23 cellular contexts compared by ENCODE assay signal in genomic region chr17:70796757-70797156, GRCh38.
A peak's percentile ranks its signal among the peaks of the same experiment; 100 is the strongest.
DNase-seq lines count a peak whose midpoint lies in the region; ATAC-seq and TF ChIP-seq lines count a peak whose summit lies in the region.
"Had no signal": no experiment of that assay in that cellular context is flagged by ENCODE, and none has a peak within 500 bp of the region (broad histone marks: within the 10 kb centered on the region; RNA-seq: fewer than 3 reads in every experiment).

No MANE protein-coding gene starts in this region.

- H3K9me1 ChIP-seq in IMR-90 (ENCODE audit: insufficient read depth, low read length), result no peaks in the 10 kb centered on the region

- H3K18ac ChIP-seq in IMR-90 (ENCODE audit: low read depth, low read length), result no peak overlapping the region
- H3K18ac ChIP-seq in neuronal stem cell (ENCODE audit: low read length), result no peak overlapping the region

- H3K4ac ChIP-seq in IMR-90 (ENCODE audit: low read depth, low read length) (no peak overlapping the region), neuronal stem cell (ENCODE audit: low read length) (no peak overlapping the region)

- 93% methylated on average over 2 of the region's 4 CpGs; no CpG with 5 or more reads in 1 of the 2 experiments for WGBS in IMR-90 (ENCODE audit: extremely low coverage in 2 of 2, insufficient read length in 1 of 2), 2 experiments
- WGBS in neuronal stem cell (ENCODE audit: extremely low coverage in 2 of 2, insufficient read length in 2 of 2, insufficient replicate concordance in 1 of 2), 2 donors, result no CpG with 5 or more reads among the region's 4 CpGs

- peak overlapping the region; percentile 48 for H2AFZ ChIP-seq in IMR-90 (replicated peaks; ENCODE audit: low read length, poor library complexity)
- H2AFZ ChIP-seq in OCI-LY7 (ENCODE audit: low read length), result peak overlapping the region; percentile 84
- H2AFZ ChIP-seq in neuronal stem cell (ENCODE audit: low read length), result peak overlapping the region; percentile 35
- H2AFZ ChIP-seq: GM23248 had no signal

- TF ChIP-seq CTCF in IMR-90 (conservative IDR thresholded peaks at IDR 0.05; ENCODE audit: low read depth, low read length) (no peak), OCI-LY7 (conservative IDR thresholded peaks at IDR 0.05; ENCODE audit: low read length) (no peak)

- no peak for TF ChIP-seq POLR2A in IMR-90 (IDR thresholded peaks at IDR 0.05; ENCODE audit: low read depth, low read length)

- H3K27ac ChIP-seq in IMR-90 (ENCODE audit: insufficient read depth, low read length), result no peak overlapping the region
- H3K27ac ChIP-seq in OCI-LY7 (ENCODE audit: low read depth, low read length, poor library complexity, severe bottlenecking), result peak overlapping the region; percentile 21
- H3K27ac ChIP-seq in neuronal stem cell (replicated peaks; ENCODE audit: low read length), result no peak overlapping the region
- H3K27ac ChIP-seq: GM23248, SJSA1 had no signal

- no peaks in the 10 kb centered on the region for H4K20me1 ChIP-seq in IMR-90 (ENCODE audit: insufficient read depth, low read length)
- no peaks in the 10 kb centered on the region for H4K20me1 ChIP-seq in OCI-LY7 (ENCODE audit: insufficient read depth, low read length)

- H3K27me3 ChIP-seq in IMR-90 (ENCODE audit: control insufficient read depth, insufficient read depth, low read length), result no peaks in the 10 kb centered on the region
- H3K27me3 ChIP-seq in neuronal stem cell (ENCODE audit: control insufficient read depth in 3 of 3, insufficient read depth in 3 of 3, low read depth in 1 of 3, low read length in 3 of 3), result no peaks in the 10 kb centered on the region
- H3K27me3 ChIP-seq: BE2C, SJSA1 had no signal

- H2BK15ac ChIP-seq in IMR-90 (ENCODE audit: low read depth, low read length) (no peak overlapping the region), neuronal stem cell (ENCODE audit: low read length) (no peak overlapping the region)

- TF ChIP-seq RAD21 in IMR-90 (IDR thresholded peaks at IDR 0.05; ENCODE audit: low read length), result no peak

- H3K56ac ChIP-seq in IMR-90 (ENCODE audit: extremely low read depth, insufficient read depth, low read length), result no peak overlapping the region; the same call in 1 of the 2 replicates

- in situ Hi-C loops in IMR-90 (cut with MboI; ENCODE audit: low sequenced_read_pairs), result loop anchor here (25.0 kb wide), 1 partner anchor 666 kb away; no protein-coding TSS in a partner anchor

- CTCF ChIA-PET in IMR-90 (lab: Yijun Ruan, JAX), result no interaction called here
- CTCF ChIA-PET in OCI-LY7 (lab: Charles Lee; ENCODE audit: unreplicated experiment), result no interaction called here

- H3K4me2 ChIP-seq in IMR-90 (ENCODE audit: low read depth, low read length), result no peak overlapping the region
- H3K4me2 ChIP-seq in OCI-LY7 (ENCODE audit: low read length), result no peak overlapping the region
- H3K4me2 ChIP-seq in neuronal stem cell (ENCODE audit: insufficient read depth, low read length, poor library complexity, severe bottlenecking), result no peak overlapping the region

- intact Hi-C loops in IMR-90 (cut with micrococcal nuclease) (no loop called here), OCI-LY7 (cut with micrococcal nuclease; ENCODE audit: unreplicated experiment) (no loop called here)

- H3K9me3 ChIP-seq in IMR-90 (ENCODE audit: control insufficient read depth, insufficient read depth, low read length) (0 out of 2 replicates have a peak, but pooled peaks cover 2% of the 10 kb centered on the region), OCI-LY7 (ENCODE audit: low read length) (peaks cover 16% of the 10 kb centered on the region; the same call in 1 of the 2 replicates), neuronal stem cell (replicated peaks in 1 of 2; ENCODE audit: control insufficient read depth in 2 of 2, insufficient read depth in 1 of 2, low read depth in 1 of 2, low read length in 2 of 2) (peaks cover 0 to 6% of the 10 kb centered on the region in 2 donors)
- H3K9me3 ChIP-seq: BE2C, SJSA1 had no signal

- no peaks in the 10 kb centered on the region for H3K9me2 ChIP-seq in OCI-LY7 (ENCODE audit: insufficient read depth, low read length)

- no TSS peak for BruUV-seq in IMR-90 (replicated peaks; lab: Mats Ljungman, UMichigan)
- no TSS peak for BruUV-seq in OCI-LY7 (replicated peaks; lab: Mats Ljungman, UMichigan)

- no peak overlapping the region for H2BK5ac ChIP-seq in IMR-90 (ENCODE audit: low read depth, low read length, poor library complexity, severe bottlenecking)
- H2BK5ac ChIP-seq in neuronal stem cell (ENCODE audit: low read length), result no peak overlapping the region

- no peak overlapping the region for H2BK20ac ChIP-seq in IMR-90 (ENCODE audit: low read depth, low read length)

- peak; percentile 13 for DNase-seq in NCI-H748 (lab: John Stamatoyannopoulos, UW; ENCODE audit: unreplicated experiment)
- DNase-seq in NCI-H748 treated with DMSO at 0.1 percent for 48 hours (lab: John Stamatoyannopoulos, UW), result no peak
- DNase-seq in IMR-90, result no peak
- DNase-seq in OCI-LY7 (ENCODE audit: low spot score), result peak; percentile 60
- DNase-seq in neuronal stem cell (ENCODE audit: low spot score), result no peak
- no peak for DNase-seq in globus pallidus (ENCODE audit: low spot score)
- DNase-seq in SIG-M5 treated with dmso at 0.1 percent for 504 hours (lab: John Stamatoyannopoulos, UW; ENCODE audit: unreplicated experiment), result no peak
- DNase-seq: 8988T; ACHN; BE2C; Calu3; CD8-positive, alpha-beta memory T cell; GM23248; NCI-H1105; NCI-H1436 treated with DMSO at 0.1 percent for 48 hours; NCI-H187 treated with DMSO at 0.1 percent for 48 hours; NCI-H2171 treated with DMSO at 0.1 percent for 48 hours; NCI-H345; NCI-H510A treated with DMSO at 0.1 percent for 48 hours; T-helper 2 cell had no signal

- no peaks in the 10 kb centered on the region for H3K36me3 ChIP-seq in IMR-90 (ENCODE audit: control insufficient read depth, insufficient read depth, low read length)
- H3K36me3 ChIP-seq in OCI-LY7 (ENCODE audit: insufficient read depth, low read length), result no peaks in the 10 kb centered on the region
- H3K36me3 ChIP-seq in neuronal stem cell (replicated peaks in 1 of 2; ENCODE audit: control insufficient read depth in 2 of 2, insufficient read depth in 2 of 2, low read length in 2 of 2), result no peaks in the 10 kb centered on the region
- H3K36me3 ChIP-seq: BE2C, SJSA1 had no signal

- H3K79me2 ChIP-seq in OCI-LY7 (ENCODE audit: insufficient read depth, low read depth, low read length), result no peaks in the 10 kb centered on the region

- POLR2A ChIA-PET in IMR-90 (lab: Charles Lee; ENCODE audit: unreplicated experiment) (no interaction called here), OCI-LY7 (lab: Charles Lee) (no interaction called here)

- H2AK5ac ChIP-seq in IMR-90 (ENCODE audit: low read depth, low read length) (no peak overlapping the region), neuronal stem cell (ENCODE audit: low read depth, low read length) (no peak overlapping the region)

- H3K79me1 ChIP-seq in IMR-90 (ENCODE audit: low read depth in 1 of 2, low read length in 2 of 2), result no peaks in the 10 kb centered on the region
- no peaks in the 10 kb centered on the region for H3K79me1 ChIP-seq in neuronal stem cell (ENCODE audit: low read depth, low read length)

- H3K9ac ChIP-seq in IMR-90 (ENCODE audit: low read depth, low read length) (no peak overlapping the region), neuronal stem cell (ENCODE audit: low read depth, low read length, poor library complexity) (no peak overlapping the region)
- H3K9ac ChIP-seq: GM23248 had no signal

- ATAC-seq in IMR-90 (ENCODE audit: low read depth) (no peak), HG02938 (IDR thresholded peaks at IDR 0.05; ENCODE audit: unreplicated experiment) (no peak)
- ATAC-seq: HCT116 had no signal

- H3K4me3 ChIP-seq in IMR-90 (ENCODE audit: insufficient read depth, low read depth, low read length), result no peak overlapping the region
- no peak overlapping the region for H3K4me3 ChIP-seq in OCI-LY7 (ENCODE audit: low read depth, low read length, poor library complexity, severe bottlenecking)
- H3K4me3 ChIP-seq in neuronal stem cell (ENCODE audit: low read length in 2 of 2), result peak overlapping the region in 1 of 2 donors; percentile 51
- H3K4me3 ChIP-seq: GM23248, SJSA1 had no signal

- H2BK120ac ChIP-seq in IMR-90 (ENCODE audit: low read depth, low read length), result no peak overlapping the region
- no peak overlapping the region for H2BK120ac ChIP-seq in neuronal stem cell (ENCODE audit: low read depth, low read length)

- H3K4me1 ChIP-seq in IMR-90 (ENCODE audit: control insufficient read depth, insufficient read depth, low read length), result no peaks in the 10 kb centered on the region
- peaks cover 9% of the 10 kb centered on the region for H3K4me1 ChIP-seq in OCI-LY7 (ENCODE audit: insufficient read depth, low read length, poor library complexity, severe bottlenecking)
- H3K4me1 ChIP-seq in neuronal stem cell (ENCODE audit: control insufficient read depth in 2 of 2, insufficient read depth in 1 of 2, low read depth in 1 of 2, low read length in 2 of 2), result peaks cover 0 to 7% of the 10 kb centered on the region in 2 donors
- H3K4me1 ChIP-seq: BE2C, SJSA1 had no signal

- H4K8ac ChIP-seq in IMR-90 (ENCODE audit: low read depth in 2 of 2, low read length in 2 of 2) (no peak overlapping the region), neuronal stem cell (ENCODE audit: low read depth, low read length) (no peak overlapping the region)

- no peak overlapping the region; the same call in 1 of the 2 replicates for H3K14ac ChIP-seq in IMR-90 (replicated peaks; ENCODE audit: low read depth, low read length)
- H3K14ac ChIP-seq in neuronal stem cell (ENCODE audit: low read length), result no peak overlapping the region

- H2BK12ac ChIP-seq in neuronal stem cell (ENCODE audit: low read length), result no peak overlapping the region

- H2AK9ac ChIP-seq in IMR-90 (replicated peaks; ENCODE audit: low read depth, low read length, poor library complexity), result no peak overlapping the region

- H4K5ac ChIP-seq in IMR-90 (ENCODE audit: low read depth, low read length), result no peak overlapping the region

- no peak overlapping the region for H3K23ac ChIP-seq in IMR-90 (ENCODE audit: low read depth, low read length)
- no peak overlapping the region for H3K23ac ChIP-seq in neuronal stem cell (ENCODE audit: low read depth, low read length, poor library complexity)

- H4K91ac ChIP-seq in IMR-90 (ENCODE audit: insufficient read depth, low read depth, low read length) (no peak overlapping the region), neuronal stem cell (ENCODE audit: low read depth, low read length, poor library complexity) (no peak overlapping the region)

- dilution Hi-C loops in IMR-90 (cut with HindIII; ENCODE audit: low sequenced_read_pairs, unreplicated experiment), result no loop called here

TF ChIP-seq in IMR-90, 13 proteins besides CTCF, POLR2A, EP300 and RAD21 (continues in another document):
- TF ChIP-seq MAZ (IDR thresholded peaks at IDR 0.05; ENCODE audit: borderline replicate concordance, low read depth, low read length), result no peak
- no peak for TF ChIP-seq MAFK (IDR thresholded peaks at IDR 0.05; ENCODE audit: low read depth, low read length)

Comparison
In these comparisons a context has a peak if more than half of its experiments do, and no peak if none do; other contexts are left out.
1. DNase-seq: peak in NCI-H748 (single experiment) and OCI-LY7 (single experiment); none in NCI-H748 treated with DMSO at 0.1 percent for 48 hours (single experiment), IMR-90 (single experiment), neuronal stem cell (single experiment), globus pallidus (single experiment) and SIG-M5 treated with dmso at 0.1 percent for 504 hours (single experiment).
2. Peak in every context shown above with its lines, with median percentiles within 50 percentile points of each other: H2AFZ ChIP-seq.